In genomic region chr2:15940661-15941482, GRCh38 we compare ENCODE assay signal across 8 cellular contexts. TPM values are rescaled to one million over a fixed set of nuclear protein-coding genes. Genes with fewer than 3 reads are reported as not detected.
DNase-seq lines count a peak whose midpoint lies in the region; ATAC-seq, FAIRE-seq and TF ChIP-seq lines count a peak whose summit lies in the region.

No MANE protein-coding gene starts in this region.

- peaks cover 21% of the 10 kb centered on the region for H3K4me1 Mint-ChIP-seq in activated CD8-positive, alpha-beta T cell treated with anti-CD3 and anti-CD28 coated beads for 36 hours (ENCODE audit: low read depth)
- no peaks in the 10 kb centered on the region for H3K4me1 Mint-ChIP-seq in HFFc6 (ENCODE audit: low read depth)

- FAIRE-seq in small intestine (lab: Jason Lieb, UNC), result no peak

- POLR2A ChIA-PET in activated CD8-positive, alpha-beta T cell treated with anti-CD3 and anti-CD28 coated beads for 36 hours (lab: Charles Lee), result interaction anchor here (1.0 to 1.3 kb wide), 2 partner anchors 33 to 562 kb away, joined by 3 to 4 read pairs; no protein-coding TSS in a partner anchor

- no peaks in the 10 kb centered on the region for H3K36me3 Mint-ChIP-seq in activated CD8-positive, alpha-beta T cell treated with anti-CD3 and anti-CD28 coated beads for 36 hours (ENCODE audit: low read depth)
- H3K36me3 Mint-ChIP-seq in HFFc6 (ENCODE audit: low read depth), result no peaks in the 10 kb centered on the region

- H3K4me3 ChIP-seq in iPS-18a (ENCODE audit: low read length) (peak overlapping the region; percentile 78), small intestine (ENCODE audit: low read depth in 1 of 2, low read length in 2 of 2) (peak overlapping the region in 1 of 2 donors; percentile 67)

- peak overlapping the region; percentile 56 for H3K4me3 Mint-ChIP-seq in activated CD8-positive, alpha-beta T cell treated with anti-CD3 and anti-CD28 coated beads for 36 hours
- no peak overlapping the region for H3K4me3 Mint-ChIP-seq in HFFc6

- peak overlapping the region; percentile 97 for H3K9ac ChIP-seq in iPS-18a (ENCODE audit: low read length)

- intact Hi-C loops in activated CD8-positive, alpha-beta T cell treated with anti-CD3 and anti-CD28 coated beads for 36 hours (cut with micrococcal nuclease), result loop anchor here (5.0 kb wide), 2 partner anchors 341 to 666 kb away; no protein-coding TSS in a partner anchor

- no peak for TF ChIP-seq CTCF in activated CD8-positive, alpha-beta T cell treated with anti-CD3 and anti-CD28 coated beads for 36 hours (IDR thresholded peaks at IDR 0.05)
- TF ChIP-seq CTCF in HFFc6 (IDR thresholded peaks at IDR 0.05), result no peak

- H3K36me3 ChIP-seq in iPS-18a (ENCODE audit: control insufficient read depth, low read depth, low read length) (peaks cover 22% of the 10 kb centered on the region), small intestine (ENCODE audit: control insufficient read depth in 2 of 2, insufficient read depth in 2 of 2, low read length in 2 of 2) (no peaks in the 10 kb centered on the region)

- H3K9me3 Mint-ChIP-seq in activated CD8-positive, alpha-beta T cell treated with anti-CD3 and anti-CD28 coated beads for 36 hours, result no peaks in the 10 kb centered on the region
- H3K9me3 Mint-ChIP-seq in HFFc6, result no peaks in the 10 kb centered on the region

- H3K27me3 Mint-ChIP-seq in activated CD8-positive, alpha-beta T cell treated with anti-CD3 and anti-CD28 coated beads for 36 hours, result peaks cover 50% of the 10 kb centered on the region
- peaks cover 32% of the 10 kb centered on the region for H3K27me3 Mint-ChIP-seq in HFFc6 (ENCODE audit: insufficient read depth)

- DNase-seq in NCI-H446 treated with DMSO at 0.1 percent for 48 hours (lab: John Stamatoyannopoulos, UW) (peak; percentile 56), NCI-H446 (lab: John Stamatoyannopoulos, UW) (no peak), small intestine (peak; percentile 31), HFFc6 (no peak), cortex of kidney (lab: John Stamatoyannopoulos, UW) (no peak)
- DNase-seq in activated CD8-positive, alpha-beta T cell treated with anti-CD3 and anti-CD28 coated beads for 36 hours, result peak; percentile 20
- no peak for DNase-seq in activated effector memory CD4-positive, alpha-beta T cell treated with anti-CD3 and anti-CD28 coated beads, Interleukin-2, amount 50 U/mL, for 16 hours

- ATAC-seq in activated CD8-positive, alpha-beta T cell treated with anti-CD3 and anti-CD28 coated beads for 36 hours, result peak; percentile 10

- CTCF ChIA-PET in activated CD8-positive, alpha-beta T cell treated with anti-CD3 and anti-CD28 coated beads for 36 hours (lab: Charles Lee), result interaction anchor here (0.9 to 4.6 kb wide), 10 partner anchors 8 to 668 kb away, joined by 3 to 35 read pairs (median 4); no protein-coding TSS in a partner anchor

- no peaks in the 10 kb centered on the region for H3K27me3 ChIP-seq in iPS-18a (ENCODE audit: control insufficient read depth, insufficient read depth, low read length)
- peaks cover 0 to 4% of the 10 kb centered on the region in 2 donors for H3K27me3 ChIP-seq in small intestine (ENCODE audit: control insufficient read depth in 2 of 2, insufficient read depth in 2 of 2, low read length in 2 of 2)

- H3K9me3 ChIP-seq in iPS-18a (ENCODE audit: control insufficient read depth, low read depth, low read length) (no peaks in the 10 kb centered on the region), small intestine (ENCODE audit: control insufficient read depth, low read depth) (no peaks in the 10 kb centered on the region)

- WGBS in small intestine, 3 donors, result 0 to 1% (median 1%) methylated on average over 45 to 52 of the region's 52 CpGs

- H3K27ac ChIP-seq in iPS-18a (ENCODE audit: low read length) (no peak overlapping the region), small intestine (ENCODE audit: low read depth in 1 of 2, low read length in 1 of 2) (no peak overlapping the region)

- H3K4me1 ChIP-seq in iPS-18a (ENCODE audit: control insufficient read depth, low read depth, low read length) (peaks cover 41% of the 10 kb centered on the region), small intestine (ENCODE audit: control insufficient read depth in 2 of 2, insufficient read depth in 1 of 2, low read depth in 1 of 2, low read length in 1 of 2) (peaks cover 0 to 4% of the 10 kb centered on the region in 2 donors)

- H3K27ac Mint-ChIP-seq in activated CD8-positive, alpha-beta T cell treated with anti-CD3 and anti-CD28 coated beads for 36 hours, result no peak overlapping the region
- H3K27ac Mint-ChIP-seq in HFFc6, result no peak overlapping the region

RNA-seq across cellular contexts. Expression of gene MYCN, which starts 0.5 kb away (rescaled TPM):
- under 1 TPM; 0.16 to 0.22 TPM for total RNA-seq in activated CD8-positive, alpha-beta T cell treated with anti-CD3 and anti-CD28 coated beads for 36 hours
- polyA plus RNA-seq in small intestine, result 1 to 10 TPM; 1.1 to 2.5 (median 2.1) TPM
- not detected for total RNA-seq in HFFc6 (2021; fragmentation: NEBNext Ultra II Directional; extraction: Animal tissue kit (Norgen Biotek cat#: 25700))

Comparison
In these comparisons a context has a peak if more than half of its experiments do, and no peak if none do; other contexts are left out.
1. DNase-seq: peak in NCI-H446 treated with DMSO at 0.1 percent for 48 hours (single experiment), activated CD8-positive, alpha-beta T cell treated with anti-CD3 and anti-CD28 coated beads for 36 hours (single experiment) and small intestine (single experiment); none in NCI-H446 (0 of 2), activated effector memory CD4-positive, alpha-beta T cell treated with anti-CD3 and anti-CD28 coated beads, Interleukin-2, amount 50 U/mL, for 16 hours (single experiment), HFFc6 (single experiment) and cortex of kidney (single experiment).